27 cellular contexts compared by ENCODE assay signal in genomic region chr12:23707270-23707669, GRCh38.
"Had no signal": no experiment of that assay in that cellular context is flagged by ENCODE, and none has a peak within 500 bp of the region (broad histone marks: within the 10 kb centered on the region; RNA-seq: fewer than 3 reads in every experiment).

No MANE protein-coding gene starts in this region.

- H3K36me3 ChIP-seq: ascending aorta, MG63 had no signal

- H3K4me1 ChIP-seq: ascending aorta had no signal

- H3K36me3 Mint-ChIP-seq: activated naive CD4-positive, alpha-beta T cell treated with anti-CD3 and anti-CD28 coated beads, Interleukin-2, amount 50 U/mL, for 24 hours; WTC11 had no signal

- H3K4me3 Mint-ChIP-seq: activated CD8-positive, alpha-beta T cell treated with anti-CD3 and anti-CD28 coated beads, Interleukin-2, amount 10 ng/mL, durations not matched to agents 7 days and 5 days; activated naive CD4-positive, alpha-beta T cell treated with anti-CD3 and anti-CD28 coated beads, Interleukin-2, amount 50 U/mL, for 24 hours; brain; central memory CD8-positive, alpha-beta T cell; WTC11 had no signal

- H3K27me3 ChIP-seq: ascending aorta, MG63 had no signal

- H3K27me3 Mint-ChIP-seq: activated naive CD4-positive, alpha-beta T cell treated with anti-CD3 and anti-CD28 coated beads, Interleukin-2, amount 50 U/mL, for 24 hours; brain; central memory CD8-positive, alpha-beta T cell had no signal

- DNase-seq: activated CD4-positive, alpha-beta T cell treated with anti-CD3 and anti-CD28 coated beads for 48 hours; activated CD4-positive, alpha-beta T cell treated with anti-CD3 and anti-CD28 coated beads, Interleukin-2, amount 50 U/mL, for 4 hours; activated CD4-positive, CD25-positive, alpha-beta regulatory T cell treated with anti-CD3 and anti-CD28 coated beads, Interleukin-2, amount 50 U/mL, for 72 hours; activated CD8-positive, alpha-beta memory T cell treated with anti-CD3 and anti-CD28 coated beads, Interleukin-2, amount 50 U/mL, for 48 hours; activated CD8-positive, alpha-beta T cell treated with anti-CD3 and anti-CD28 coated beads, Interleukin-2, amount 10 ng/mL, durations not matched to agents 7 days and 5 days; activated T-cell treated with anti-CD3 and anti-CD28 coated beads, Interleukin-2, amount 50 U/mL, for 1 hour; MG63; MV-4-11; NCI-H1092 treated with DMSO at 0.1 percent for 48 hours; NCI-H1417 treated with DMSO at 0.1 percent for 48 hours; NCI-H1694; NCI-H2029; NCI-H2107; NCI-H2171 treated with DMSO at 0.1 percent for 48 hours; NCI-H226; NCI-H526; NCI-H82; RPMI8226; SK-N-SH; T-helper 9 cell had no signal

- H3K27ac Mint-ChIP-seq: activated CD8-positive, alpha-beta T cell treated with anti-CD3 and anti-CD28 coated beads, Interleukin-2, amount 10 ng/mL, durations not matched to agents 7 days and 5 days; activated naive CD4-positive, alpha-beta T cell treated with anti-CD3 and anti-CD28 coated beads, Interleukin-2, amount 50 U/mL, for 24 hours; brain; WTC11 had no signal

- H3K9me3 Mint-ChIP-seq: activated naive CD4-positive, alpha-beta T cell treated with anti-CD3 and anti-CD28 coated beads, Interleukin-2, amount 50 U/mL, for 24 hours had no signal

- ATAC-seq: activated CD8-positive, alpha-beta T cell treated with anti-CD3 and anti-CD28 coated beads, Interleukin-2, amount 10 ng/mL, durations not matched to agents 7 days and 5 days; Right ventricle myocardium inferior; WTC11 had no signal

- H3K4me2 ChIP-seq: KMS-11, SK-N-SH had no signal

- H3K4me3 ChIP-seq: ascending aorta, MG63 had no signal

- H3K9me3 ChIP-seq: ascending aorta, MG63, SK-N-SH had no signal

- H3K9ac ChIP-seq: KMS-11, SK-N-SH had no signal

- H3K27ac ChIP-seq: ascending aorta, KMS-11 had no signal

- H3K4me1 Mint-ChIP-seq: activated naive CD4-positive, alpha-beta T cell treated with anti-CD3 and anti-CD28 coated beads, Interleukin-2, amount 50 U/mL, for 24 hours; central memory CD8-positive, alpha-beta T cell had no signal
